In the genomic region with DNA sequence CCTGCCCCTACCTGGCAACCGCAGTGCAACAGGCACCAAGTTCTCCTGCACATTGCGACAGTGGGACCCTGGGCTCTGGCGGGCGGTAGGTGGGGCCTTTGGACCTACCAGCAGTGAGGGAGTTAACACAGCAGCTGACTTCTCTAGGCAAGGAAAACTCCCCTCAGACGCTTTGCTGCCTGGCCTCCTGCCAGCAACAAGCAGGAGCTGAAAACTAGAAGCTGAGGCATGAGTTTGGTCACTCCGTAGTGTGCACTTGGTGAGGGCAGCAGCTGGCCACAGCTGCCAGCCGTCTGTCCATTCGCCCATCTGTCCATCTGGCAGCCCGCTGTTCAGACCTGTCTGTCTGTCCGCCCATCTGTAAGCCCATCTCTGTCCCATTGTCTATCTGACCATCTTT, we compare ENCODE assay signal across 13 cellular contexts. TPM values are rescaled to one million over a fixed set of nuclear protein-coding genes. Genes with fewer than 3 reads are reported as not detected.
"Had no signal": no experiment of that assay in that cellular context is flagged by ENCODE, and none has a peak within 500 bp of the region (broad histone marks: within the 10 kb centered on the region; RNA-seq: fewer than 3 reads in every experiment).

No MANE protein-coding gene starts in this region.

RNA-seq across cellular contexts. Expression of gene GGTLC2, which starts 7.2 kb away (rescaled TPM):
- total RNA-seq: activated CD8-positive, alpha-beta memory T cell treated with anti-CD3 and anti-CD28 coated beads for 36 hours; activated naive CD4-positive, alpha-beta T cell treated with anti-CD3 and anti-CD28 coated beads for 36 hours; activated T-helper 17 cell treated with anti-CD3 and anti-CD28 coated beads, Interleukin-2, amount 50 U/mL, for 72 hours; dermis blood vessel endothelial cell; epithelial cell of proximal tubule; frontal cortex; lung microvascular endothelial cell; mucosa of gallbladder; osteocyte; vagina had no signal
- polyA plus RNA-seq: adipose tissue, neural cell, small intestine had no signal
